In genomic region chr17:4657678-4658077, GRCh38 we compare ENCODE assay signal across 12 cellular contexts. TPM values are rescaled to one million over a fixed set of nuclear protein-coding genes. Genes with fewer than 3 reads are reported as not detected.
"Had no signal": no experiment of that assay in that cellular context is flagged by ENCODE, and none has a peak within 500 bp of the region (broad histone marks: within the 10 kb centered on the region; RNA-seq: fewer than 3 reads in every experiment).

No MANE protein-coding gene starts in this region.

- H3K9me3 Mint-ChIP-seq: activated naive CD4-positive, alpha-beta T cell treated with anti-CD3 and anti-CD28 coated beads, Interleukin-2, amount 10 ng/mL, durations not matched to agents 7 days and 5 days had no signal

- H3K27ac Mint-ChIP-seq: activated CD8-positive, alpha-beta memory T cell treated with anti-CD3 and anti-CD28 coated beads, Interleukin-2, amount 10 ng/mL, durations not matched to agents 7 days and 5 days; activated naive CD4-positive, alpha-beta T cell treated with anti-CD3 and anti-CD28 coated beads, Interleukin-2, amount 10 ng/mL, durations not matched to agents 7 days and 5 days had no signal

- ATAC-seq: body of pancreas had no signal

- H3K36me3 ChIP-seq: esophagus muscularis mucosa, thyroid gland, uterus had no signal

- H3K4me3 ChIP-seq: body of pancreas, thyroid gland had no signal

- H3K4me1 ChIP-seq: body of pancreas, esophagus muscularis mucosa, thyroid gland, uterus had no signal

- H3K9me3 ChIP-seq: body of pancreas, esophagus muscularis mucosa, thyroid gland, uterus had no signal

- H3K4me3 Mint-ChIP-seq: activated CD8-positive, alpha-beta memory T cell treated with anti-CD3 and anti-CD28 coated beads, Interleukin-2, amount 10 ng/mL, durations not matched to agents 7 days and 5 days; activated naive CD4-positive, alpha-beta T cell treated with anti-CD3 and anti-CD28 coated beads, Interleukin-2, amount 10 ng/mL, durations not matched to agents 7 days and 5 days had no signal

- H3K27ac ChIP-seq: body of pancreas, dorsolateral prefrontal cortex, esophagus muscularis mucosa, thyroid gland, uterus had no signal

- H3K27me3 ChIP-seq: thyroid gland, uterus had no signal

- H3K36me3 Mint-ChIP-seq: activated CD8-positive, alpha-beta memory T cell treated with anti-CD3 and anti-CD28 coated beads, Interleukin-2, amount 10 ng/mL, durations not matched to agents 7 days and 5 days; activated naive CD4-positive, alpha-beta T cell treated with anti-CD3 and anti-CD28 coated beads, Interleukin-2, amount 10 ng/mL, durations not matched to agents 7 days and 5 days had no signal

- DNase-seq: activated CD4-positive, CD25-positive, alpha-beta regulatory T cell; body of pancreas; dorsolateral prefrontal cortex; foreskin melanocyte; midbrain; SIG-M5; SW 1271; thyroid gland; uterus had no signal

RNA-seq across cellular contexts. Expression of gene ALOX15, which starts 16.2 kb away (rescaled TPM):
- total RNA-seq: activated CD8-positive, alpha-beta memory T cell treated with anti-CD3 and anti-CD28 coated beads, Interleukin-2, amount 10 ng/mL, durations not matched to agents 7 days and 5 days; body of pancreas; esophagus muscularis mucosa; thyroid gland had no signal
